Comparison of ENCODE assay signal across 1 cellular context in genomic region chr2:199850718-199851498, GRCh38.
TF ChIP-seq lines count a peak whose summit lies in the region.

FTCDNL1 (minus strand) TSS chr2:199851192; CDS start chr2:199848962, 2,230 bp downstream.

TF ChIP-seq in HEK293, 187 proteins besides CTCF, POLR2A, EP300 and RAD21 (continued from another document and continues in another):
- TF ChIP-seq KLF17 (tag by site-specific recombination; IDR thresholded peaks at IDR 0.05) (0 out of 2 replicates have a peak, but pooled peaks have one; percentile 28), ZSCAN4 (tag by site-specific recombination; IDR thresholded peaks at IDR 0.05) (no peak), ZNF239 (tag by site-specific recombination; IDR thresholded peaks at IDR 0.05) (no peak), MZF1 (tag by site-specific recombination; IDR thresholded peaks at IDR 0.05; ENCODE audit: borderline replicate concordance) (0 out of 2 replicates have a peak, but pooled peaks have one; percentile 70), ZNF529 (tag by site-specific recombination; IDR thresholded peaks at IDR 0.05; ENCODE audit: insufficient replicate concordance) (no peak), ZNF837 (tag by site-specific recombination; IDR thresholded peaks at IDR 0.05) (no peak), SALL2 (tag by site-specific recombination; IDR thresholded peaks at IDR 0.05; ENCODE audit: borderline replicate concordance) (no peak), ZXDB (tag by site-specific recombination; IDR thresholded peaks at IDR 0.05) (0 out of 2 replicates have a peak, but pooled peaks have one; percentile 11), ZBTB8A (tag by site-specific recombination; IDR thresholded peaks at IDR 0.05) (peak; percentile 18; the same call in 1 of the 2 replicates), ZNF155 (tag by site-specific recombination; IDR thresholded peaks at IDR 0.05) (no peak), ZNF830 (tag by site-specific recombination; IDR thresholded peaks at IDR 0.05; ENCODE audit: low read depth) (no peak), ZNF558 (tag by site-specific recombination; IDR thresholded peaks at IDR 0.05) (no peak), SP2 (tag by site-specific recombination; IDR thresholded peaks at IDR 0.05) (no peak), ZNF544 (tag by site-specific recombination; IDR thresholded peaks at IDR 0.05) (no peak), ZNF157 (tag by site-specific recombination; IDR thresholded peaks at IDR 0.05) (no peak), ZFP37 (tag by site-specific recombination; IDR thresholded peaks at IDR 0.05) (no peak), ZNF623 (tag by site-specific recombination; IDR thresholded peaks at IDR 0.05) (no peak), ZBTB10 (tag by site-specific recombination; IDR thresholded peaks at IDR 0.05) (0 out of 2 replicates have a peak, but pooled peaks have one; percentile 36), ZNF335 (tag by site-specific recombination; conservative IDR thresholded peaks at IDR 0.05) (peak; percentile 61), ZNF2 (tag by site-specific recombination; IDR thresholded peaks at IDR 0.05) (peak; percentile 46; the same call in 1 of the 2 replicates), ZNF677 (tag by site-specific recombination; IDR thresholded peaks at IDR 0.05) (no peak), ZNF426 (tag by site-specific recombination; IDR thresholded peaks at IDR 0.05) (no peak), ZSCAN30 (tag by site-specific recombination; IDR thresholded peaks at IDR 0.05) (peak; percentile 66), ZNF37A (tag by site-specific recombination; IDR thresholded peaks at IDR 0.05) (no peak), YY1 (tag by site-specific recombination; IDR thresholded peaks at IDR 0.05) (0 out of 2 replicates have a peak, but pooled peaks have one; percentile 18), ZNF747 (tag by site-specific recombination; IDR thresholded peaks at IDR 0.05) (no peak), GLIS1 (tag by site-specific recombination; IDR thresholded peaks at IDR 0.05) (peak; percentile 63), ZFP69B (tag by site-specific recombination; IDR thresholded peaks at IDR 0.05) (0 out of 2 replicates have a peak, but pooled peaks have one; percentile 56), GLIS2 (tag by site-specific recombination; IDR thresholded peaks at IDR 0.05) (peak; percentile 80), ZNF654 (tag by site-specific recombination; IDR thresholded peaks at IDR 0.05; ENCODE audit: low read depth) (no peak), ZNF521 (tag by site-specific recombination; IDR thresholded peaks at IDR 0.05) (no peak), ZNF76 (tag by site-specific recombination; IDR thresholded peaks at IDR 0.05; ENCODE audit: borderline replicate concordance, low read depth) (peak; percentile 82), REST (tag by site-specific recombination; IDR thresholded peaks at IDR 0.05) (no peak), ZNF600 (tag by site-specific recombination; IDR thresholded peaks at IDR 0.05) (peak; percentile 19; the same call in 1 of the 2 replicates), ZNF341 (tag by site-specific recombination; IDR thresholded peaks at IDR 0.05; ENCODE audit: low read depth) (peak; percentile 44), ZBTB21 (tag by site-specific recombination; IDR thresholded peaks at IDR 0.05) (no peak), ZEB2 (tag by site-specific recombination; IDR thresholded peaks at IDR 0.05) (no peak), ZNF184 (tag by site-specific recombination; IDR thresholded peaks at IDR 0.05) (no peak), ZNF416 (tag by site-specific recombination; IDR thresholded peaks at IDR 0.05) (no peak)
- TF ChIP-seq, protein P1, sequence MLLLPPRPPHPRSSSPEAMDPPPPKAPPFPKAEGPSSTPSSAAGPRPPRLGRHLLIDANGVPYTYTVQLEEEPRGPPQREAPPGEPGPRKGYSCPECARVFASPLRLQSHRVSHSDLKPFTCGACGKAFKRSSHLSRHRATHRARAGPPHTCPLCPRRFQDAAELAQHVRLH (tag by site-specific recombination; IDR thresholded peaks at IDR 0.05), result no peak
- TF ChIP-seq, protein P2, sequence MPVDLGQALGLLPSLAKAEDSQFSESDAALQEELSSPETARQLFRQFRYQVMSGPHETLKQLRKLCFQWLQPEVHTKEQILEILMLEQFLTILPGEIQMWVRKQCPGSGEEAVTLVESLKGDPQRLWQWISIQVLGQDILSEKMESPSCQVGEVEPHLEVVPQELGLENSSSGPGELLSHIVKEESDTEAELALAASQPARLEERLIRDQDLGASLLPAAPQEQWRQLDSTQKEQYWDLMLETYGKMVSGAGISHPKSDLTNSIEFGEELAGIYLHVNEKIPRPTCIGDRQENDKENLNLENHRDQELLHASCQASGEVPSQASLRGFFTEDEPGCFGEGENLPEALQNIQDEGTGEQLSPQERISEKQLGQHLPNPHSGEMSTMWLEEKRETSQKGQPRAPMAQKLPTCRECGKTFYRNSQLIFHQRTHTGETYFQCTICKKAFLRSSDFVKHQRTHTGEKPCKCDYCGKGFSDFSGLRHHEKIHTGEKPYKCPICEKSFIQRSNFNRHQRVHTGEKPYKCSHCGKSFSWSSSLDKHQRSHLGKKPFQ (tag by site-specific recombination; IDR thresholded peaks at IDR 0.05), result 0 out of 2 replicates have a peak, but pooled peaks have one; percentile 16
- TF ChIP-seq, protein P3, sequence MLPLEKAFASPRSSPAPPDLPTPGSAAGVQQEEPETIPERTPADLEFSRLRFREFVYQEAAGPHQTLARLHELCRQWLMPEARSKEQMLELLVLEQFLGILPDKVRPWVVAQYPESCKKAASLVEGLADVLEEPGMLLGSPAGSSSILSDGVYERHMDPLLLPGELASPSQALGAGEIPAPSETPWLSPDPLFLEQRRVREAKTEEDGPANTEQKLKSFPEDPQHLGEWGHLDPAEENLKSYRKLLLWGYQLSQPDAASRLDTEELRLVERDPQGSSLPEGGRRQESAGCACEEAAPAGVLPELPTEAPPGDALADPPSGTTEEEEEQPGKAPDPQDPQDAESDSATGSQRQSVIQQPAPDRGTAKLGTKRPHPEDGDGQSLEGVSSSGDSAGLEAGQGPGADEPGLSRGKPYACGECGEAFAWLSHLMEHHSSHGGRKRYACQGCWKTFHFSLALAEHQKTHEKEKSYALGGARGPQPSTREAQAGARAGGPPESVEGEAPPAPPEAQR (tag by site-specific recombination; IDR thresholded peaks at IDR 0.05), result no peak
- TF ChIP-seq, protein P4, sequence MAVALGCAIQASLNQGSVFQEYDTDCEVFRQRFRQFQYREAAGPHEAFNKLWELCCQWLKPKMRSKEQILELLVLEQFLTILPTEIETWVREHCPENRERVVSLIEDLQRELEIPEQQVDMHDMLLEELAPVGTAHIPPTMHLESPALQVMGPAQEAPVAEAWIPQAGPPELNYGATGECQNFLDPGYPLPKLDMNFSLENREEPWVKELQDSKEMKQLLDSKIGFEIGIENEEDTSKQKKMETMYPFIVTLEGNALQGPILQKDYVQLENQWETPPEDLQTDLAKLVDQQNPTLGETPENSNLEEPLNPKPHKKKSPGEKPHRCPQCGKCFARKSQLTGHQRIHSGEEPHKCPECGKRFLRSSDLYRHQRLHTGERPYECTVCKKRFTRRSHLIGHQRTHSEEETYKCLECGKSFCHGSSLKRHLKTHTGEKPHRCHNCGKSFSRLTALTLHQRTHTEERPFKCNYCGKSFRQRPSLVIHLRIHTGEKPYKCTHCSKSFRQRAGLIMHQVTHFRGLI (tag by site-specific recombination; IDR thresholded peaks at IDR 0.05), result peak; percentile 86
- TF ChIP-seq, protein P5, sequence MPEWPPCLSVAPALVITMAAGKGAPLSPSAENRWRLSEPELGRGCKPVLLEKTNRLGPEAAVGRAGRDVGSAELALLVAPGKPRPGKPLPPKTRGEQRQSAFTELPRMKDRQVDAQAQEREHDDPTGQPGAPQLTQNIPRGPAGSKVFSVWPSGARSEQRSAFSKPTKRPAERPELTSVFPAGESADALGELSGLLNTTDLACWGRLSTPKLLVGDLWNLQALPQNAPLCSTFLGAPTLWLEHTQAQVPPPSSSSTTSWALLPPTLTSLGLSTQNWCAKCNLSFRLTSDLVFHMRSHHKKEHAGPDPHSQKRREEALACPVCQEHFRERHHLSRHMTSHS (tag by site-specific recombination; IDR thresholded peaks at IDR 0.05), result no peak
- TF ChIP-seq, protein P6, sequence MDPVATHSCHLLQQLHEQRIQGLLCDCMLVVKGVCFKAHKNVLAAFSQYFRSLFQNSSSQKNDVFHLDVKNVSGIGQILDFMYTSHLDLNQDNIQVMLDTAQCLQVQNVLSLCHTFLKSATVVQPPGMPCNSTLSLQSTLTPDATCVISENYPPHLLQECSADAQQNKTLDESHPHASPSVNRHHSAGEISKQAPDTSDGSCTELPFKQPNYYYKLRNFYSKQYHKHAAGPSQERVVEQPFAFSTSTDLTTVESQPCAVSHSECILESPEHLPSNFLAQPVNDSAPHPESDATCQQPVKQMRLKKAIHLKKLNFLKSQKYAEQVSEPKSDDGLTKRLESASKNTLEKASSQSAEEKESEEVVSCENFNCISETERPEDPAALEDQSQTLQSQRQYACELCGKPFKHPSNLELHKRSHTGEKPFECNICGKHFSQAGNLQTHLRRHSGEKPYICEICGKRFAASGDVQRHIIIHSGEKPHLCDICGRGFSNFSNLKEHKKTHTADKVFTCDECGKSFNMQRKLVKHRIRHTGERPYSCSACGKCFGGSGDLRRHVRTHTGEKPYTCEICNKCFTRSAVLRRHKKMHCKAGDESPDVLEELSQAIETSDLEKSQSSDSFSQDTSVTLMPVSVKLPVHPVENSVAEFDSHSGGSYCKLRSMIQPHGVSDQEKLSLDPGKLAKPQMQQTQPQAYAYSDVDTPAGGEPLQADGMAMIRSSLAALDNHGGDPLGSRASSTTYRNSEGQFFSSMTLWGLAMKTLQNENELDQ (tag by site-specific recombination; IDR thresholded peaks at IDR 0.05; ENCODE audit: low read depth), result no peak
